Comparison of ENCODE assay signal across 8 cellular contexts in genomic region chr2:173571021-173571821, GRCh38.
DNase-seq lines count a peak whose midpoint lies in the region; ATAC-seq and TF ChIP-seq lines count a peak whose summit lies in the region.

No MANE protein-coding gene starts in this region.

- TF ChIP-seq POLR2A in prostate gland (IDR thresholded peaks at IDR 0.05) = no peak

- DNase-seq in AG04450 (ENCODE audit: low read depth, low spot score) (no peak), H7 (peak; percentile 16), NCI-H748 (lab: John Stamatoyannopoulos, UW; ENCODE audit: unreplicated experiment) (peak; percentile 94), epithelial cell of prostate (ENCODE audit: low read depth, low spot score) (no peak), prostate gland (ENCODE audit: low spot score) (peak; percentile 68), GF-D8 (lab: John Stamatoyannopoulos, UW) (no peak), posterior vena cava (ENCODE audit: low spot score) (no peak)

- intact Hi-C loops in prostate gland (cut with DNase I) (loop anchor here (10.0 kb wide), 1 partner anchor 464 kb away; no protein-coding TSS in a partner anchor), posterior vena cava (cut with DNase I) (no loop called here)

- no peaks in the 10 kb centered on the region for H3K27me3 ChIP-seq in AG04450 (ENCODE audit: control insufficient read depth, insufficient read depth, low read length)
- no peaks in the 10 kb centered on the region for H3K27me3 ChIP-seq in H7 (ENCODE audit: control insufficient read depth, insufficient read depth, low read length)
- H3K27me3 ChIP-seq in prostate gland (replicated peaks; ENCODE audit: insufficient read depth) = no peaks in the 10 kb centered on the region

- H3K4me1 ChIP-seq in prostate gland (replicated peaks) = no peaks in the 10 kb centered on the region

- POLR2A ChIA-PET in AG04450 (lab: Yijun Ruan, JAX) = no interaction called here

- H3K27ac ChIP-seq in AG04450 (ENCODE audit: low read depth, low read length) (no peak overlapping the region), epithelial cell of prostate (peak overlapping the region; percentile 58), prostate gland (peak overlapping the region; percentile 64 to 68)

- H3K9me3 ChIP-seq in AG04450 (ENCODE audit: control insufficient read depth, insufficient read depth, low read length) (no peaks in the 10 kb centered on the region), prostate gland (no peaks in the 10 kb centered on the region)

- WGBS in prostate gland = 9% methylated on average over 10 of the region's 10 CpGs

- no peak for ATAC-seq in HG02840 (IDR thresholded peaks at IDR 0.05; ENCODE audit: low FRiP score, unreplicated experiment)

- H3K4me3 ChIP-seq in AG04450 (ENCODE audit: low read depth, low read length) (no peak overlapping the region), H7 (ENCODE audit: insufficient read depth, low read depth, low read length) (no peak overlapping the region), prostate gland (peak overlapping the region in 1 of 2 donors; percentile 10)

- TF ChIP-seq CTCF in AG04450 (IDR thresholded peaks at IDR 0.05; ENCODE audit: low read depth, low read length) (peak; percentile 45), prostate gland (IDR thresholded peaks at IDR 0.05) (peak in 3 of 4 experiments; percentile 50 to 55 (median 51))

- H3K36me3 ChIP-seq in H7 (replicated peaks; ENCODE audit: control insufficient read depth, insufficient read depth, low read length) (no peaks in the 10 kb centered on the region), prostate gland (no peaks in the 10 kb centered on the region)

- CTCF ChIA-PET in AG04450 (lab: Charles Lee) = interaction anchor here (1.3 kb wide), 1 partner anchor 10 kb away, joined by 3 read pairs; no protein-coding TSS in a partner anchor

Comparison
In these comparisons a context has a peak if more than half of its experiments do, and no peak if none do; other contexts are left out.
1. DNase-seq: peak in H7 (single experiment), NCI-H748 (single experiment) and prostate gland (single experiment); none in AG04450 (single experiment), epithelial cell of prostate (single experiment), GF-D8 (single experiment) and posterior vena cava (single experiment).